Comparison of ENCODE assay signal across 23 cellular contexts in the genomic region with DNA sequence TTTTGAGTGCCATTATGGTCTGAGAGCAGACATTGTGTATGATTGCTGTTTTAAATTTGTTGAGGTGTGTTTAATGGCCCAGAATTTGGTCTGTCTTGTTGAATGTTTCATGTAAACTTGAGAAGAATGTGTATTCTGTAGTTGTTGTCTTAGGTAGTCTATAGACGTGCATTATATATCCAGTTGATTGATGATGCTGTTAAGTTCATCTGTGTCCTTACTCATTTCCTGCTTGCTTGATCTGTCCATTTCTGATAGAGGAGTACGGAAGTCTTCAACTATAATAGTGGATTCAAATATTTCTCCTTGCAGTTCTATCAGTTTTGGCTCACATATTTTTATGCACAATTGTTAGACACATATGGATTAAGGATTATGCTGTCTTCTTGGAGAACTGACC.
"Had no signal": no experiment of that assay in that cellular context is flagged by ENCODE, and none has a peak within 500 bp of the region (broad histone marks: within the 10 kb centered on the region; RNA-seq: fewer than 3 reads in every experiment).

No MANE protein-coding gene starts in this region.

- H3K9me3 ChIP-seq: right lobe of liver, suprapubic skin had no signal

- FAIRE-seq: bronchial epithelial cell, small intestine had no signal

- ATAC-seq: activated CD4-positive, alpha-beta T cell treated with anti-CD3 and anti-CD28 coated beads for 36 hours; activated T-cell treated with anti-CD3 and anti-CD28 coated beads, Interleukin-2, amount 50 U/mL, for 4 hours; heart left ventricle; left cardiac atrium; right lobe of liver; stimulated activated effector memory CD8-positive, alpha-beta T cell treated with anti-CD3 and anti-CD28 coated beads, Interleukin-12 subunit alpha, Interleukin-12 subunit beta, amount 100 ng/mL, for 72 hours had no signal

- H3K27me3 ChIP-seq: heart left ventricle, right lobe of liver, stomach, suprapubic skin, tibial nerve had no signal

- H3K4me1 ChIP-seq: right lobe of liver had no signal

- H3K36me3 ChIP-seq: right lobe of liver, suprapubic skin had no signal

- H3K27ac ChIP-seq: coronary artery, epithelial cell of prostate, heart left ventricle, right lobe of liver, stomach, suprapubic skin had no signal

- DNase-seq: activated CD4-positive, alpha-beta T cell treated with anti-CD3 and anti-CD28 coated beads for 36 hours; activated CD4-positive, alpha-beta T cell treated with anti-CD3 and anti-CD28 coated beads, Interleukin-2, amount 50 U/mL, for 48 hours; activated CD8-positive, alpha-beta memory T cell treated with anti-CD3 and anti-CD28 coated beads, Interleukin-2, amount 50 U/mL, for 48 hours; activated naive CD4-positive, alpha-beta T cell; activated naive CD8-positive, alpha-beta T cell treated with anti-CD3 and anti-CD28 coated beads for 36 hours; activated T-cell treated with anti-CD3 and anti-CD28 coated beads, Interleukin-2, amount 50 U/mL, for 4 hours; cerebellar nuclear complex; endodermal cell; heart left ventricle; islet precursor cell; left cardiac atrium; mesenchymal stem cell; nucleus accumbens; right lobe of liver; small intestine; stimulated activated CD4-positive, alpha-beta T cell treated with anti-CD3 and anti-CD28 coated beads, Interleukin-2, amount 100 ng/mL, for 24 hours; stomach had no signal

- H3K4me3 ChIP-seq: coronary artery, heart left ventricle, right lobe of liver, stomach, suprapubic skin, tibial nerve had no signal
